ENCODE assay signal across 8 cellular contexts in genomic region chr2:126886201-126886905, GRCh38. TPM values are rescaled to one million over a fixed set of nuclear protein-coding genes. Genes with fewer than 3 reads are reported as not detected.
DNase-seq lines count a peak whose midpoint lies in the region; ATAC-seq and TF ChIP-seq lines count a peak whose summit lies in the region.

No MANE protein-coding gene starts in this region.

- DNase-seq in ELR (ENCODE audit: low read depth) = peak; percentile 27
- DNase-seq in activated naive CD4-positive, alpha-beta T cell treated with Interleukin-2 at 50 U/mL for 16 hours = peak; percentile 21
- DNase-seq in left cardiac atrium = peak; percentile 61
- peak; percentile 69 for DNase-seq in progenitor cell of endocrine pancreas (ENCODE audit: low spot score, unreplicated experiment)
- no peak for DNase-seq in MV-4-11 (lab: John Stamatoyannopoulos, UW)

- no peaks in the 10 kb centered on the region for H3K36me3 Mint-ChIP-seq in progenitor cell of endocrine pancreas (ENCODE audit: insufficient read depth)

- H3K4me3 Mint-ChIP-seq in progenitor cell of endocrine pancreas (ENCODE audit: low read depth) = peak overlapping the region; percentile 65

- intact Hi-C loops in left cardiac atrium (cut with DNase I) = no loop called here

- peaks cover 2% of the 10 kb centered on the region for H3K4me1 Mint-ChIP-seq in progenitor cell of endocrine pancreas (ENCODE audit: low read depth)

- TF ChIP-seq CTCF in LNCAP (IDR thresholded peaks at IDR 0.05) = peak; percentile 83
- TF ChIP-seq CTCF in progenitor cell of endocrine pancreas (IDR thresholded peaks at IDR 0.05; ENCODE audit: unreplicated experiment) = peak; percentile 92

- H3K9me3 Mint-ChIP-seq in progenitor cell of endocrine pancreas (ENCODE audit: low read depth) = no peaks in the 10 kb centered on the region

- ATAC-seq in GM21737 (IDR thresholded peaks at IDR 0.05; ENCODE audit: unreplicated experiment) (peak; percentile 85), left cardiac atrium (peak; percentile 83 to 88), GM18520 (IDR thresholded peaks at IDR 0.05; ENCODE audit: unreplicated experiment) (no peak)

- H3K27me3 Mint-ChIP-seq in progenitor cell of endocrine pancreas = peaks cover 31% of the 10 kb centered on the region

- H3K27ac Mint-ChIP-seq in progenitor cell of endocrine pancreas = no peak overlapping the region

RNA-seq across cellular contexts. Expression of gene TEX51, which starts 12.3 kb away (rescaled TPM):
- total RNA-seq in left cardiac atrium = not detected
- total RNA-seq in progenitor cell of endocrine pancreas = not detected in 2 replicates
